In genomic region chr12:28498850-28499249, GRCh38 we compare ENCODE assay signal across 20 cellular contexts.
"Had no signal": no experiment of that assay in that cellular context is flagged by ENCODE, and none has a peak within 500 bp of the region (broad histone marks: within the 10 kb centered on the region; RNA-seq: fewer than 3 reads in every experiment).

No MANE protein-coding gene starts in this region.

- H3K9me3 ChIP-seq: gastrocnemius medialis, right atrium auricular region, tibial artery had no signal

- H3K27me3 ChIP-seq: gastrocnemius medialis, right atrium auricular region, tibial artery had no signal

- H3K4me1 Mint-ChIP-seq: brain, neural crest cell had no signal

- ATAC-seq: gastrocnemius medialis; naive thymus-derived CD4-positive, alpha-beta T cell had no signal

- H3K9me3 Mint-ChIP-seq: stimulated activated naive CD8-positive, alpha-beta T cell treated with anti-CD3 and anti-CD28 coated beads, Interleukin-15, Interleukin-2, amounts not matched to agents 100 ng/mL and 50 ng/mL, for 24 hours had no signal

- FAIRE-seq: TTC549 had no signal

- H3K4me3 Mint-ChIP-seq: activated naive CD8-positive, alpha-beta T cell treated with anti-CD3 and anti-CD28 coated beads, Interleukin-2, amount 10 ng/mL, durations not matched to agents 7 days and 5 days; brain; dendritic cell treated with granulocyte-macrophage colony-stimulating factor and Interleukin-4, amounts not matched to agents 40 ng/mL and 50 ng/mL, for 4 days; naive thymus-derived CD4-positive, alpha-beta T cell; neural crest cell; stimulated activated naive CD8-positive, alpha-beta T cell treated with anti-CD3 and anti-CD28 coated beads, Interleukin-15, Interleukin-2, amounts not matched to agents 100 ng/mL and 50 ng/mL, for 24 hours had no signal

- H3K27ac Mint-ChIP-seq: activated naive CD8-positive, alpha-beta T cell treated with anti-CD3 and anti-CD28 coated beads, Interleukin-2, amount 10 ng/mL, durations not matched to agents 7 days and 5 days; dendritic cell treated with granulocyte-macrophage colony-stimulating factor and Interleukin-4, amounts not matched to agents 40 ng/mL and 50 ng/mL, for 4 days; naive thymus-derived CD4-positive, alpha-beta T cell had no signal

- H3K4me3 ChIP-seq: gastrocnemius medialis, right atrium auricular region, tibial artery had no signal

- DNase-seq: activated CD4-positive, alpha-beta T cell treated with anti-CD3 and anti-CD28 coated beads for 1 hour; activated naive CD8-positive, alpha-beta T cell treated with anti-CD3 and anti-CD28 coated beads, Interleukin-2, amount 10 ng/mL, durations not matched to agents 7 days and 5 days; activated T-cell treated with anti-CD3 and anti-CD28 coated beads, Interleukin-2, amount 50 U/mL, for 1 hour; effector CD8-positive, alpha-beta T cell; gastrocnemius medialis; hypothalamus; islet precursor cell; left cardiac atrium; mesendoderm; naive thymus-derived CD4-positive, alpha-beta T cell; occipital lobe; posterior cingulate gyrus; stimulated activated CD4-positive, alpha-beta T cell treated with anti-CD3 and anti-CD28 coated beads, Interleukin-12 subunit alpha, Interleukin-12 subunit beta, amount 100 ng/mL, for 4 hours; tibial artery had no signal

- H3K36me3 ChIP-seq: gastrocnemius medialis, right atrium auricular region had no signal

- H3K27me3 Mint-ChIP-seq: activated naive CD8-positive, alpha-beta T cell treated with anti-CD3 and anti-CD28 coated beads, Interleukin-2, amount 10 ng/mL, durations not matched to agents 7 days and 5 days; brain; dendritic cell treated with granulocyte-macrophage colony-stimulating factor and Interleukin-4, amounts not matched to agents 40 ng/mL and 50 ng/mL, for 4 days; naive thymus-derived CD4-positive, alpha-beta T cell; stimulated activated naive CD8-positive, alpha-beta T cell treated with anti-CD3 and anti-CD28 coated beads, Interleukin-15, Interleukin-2, amounts not matched to agents 100 ng/mL and 50 ng/mL, for 24 hours had no signal

- H3K4me1 ChIP-seq: gastrocnemius medialis, right atrium auricular region, tibial artery had no signal

- H3K27ac ChIP-seq: gastrocnemius medialis, right atrium auricular region, tibial artery had no signal
